In the genomic region with DNA sequence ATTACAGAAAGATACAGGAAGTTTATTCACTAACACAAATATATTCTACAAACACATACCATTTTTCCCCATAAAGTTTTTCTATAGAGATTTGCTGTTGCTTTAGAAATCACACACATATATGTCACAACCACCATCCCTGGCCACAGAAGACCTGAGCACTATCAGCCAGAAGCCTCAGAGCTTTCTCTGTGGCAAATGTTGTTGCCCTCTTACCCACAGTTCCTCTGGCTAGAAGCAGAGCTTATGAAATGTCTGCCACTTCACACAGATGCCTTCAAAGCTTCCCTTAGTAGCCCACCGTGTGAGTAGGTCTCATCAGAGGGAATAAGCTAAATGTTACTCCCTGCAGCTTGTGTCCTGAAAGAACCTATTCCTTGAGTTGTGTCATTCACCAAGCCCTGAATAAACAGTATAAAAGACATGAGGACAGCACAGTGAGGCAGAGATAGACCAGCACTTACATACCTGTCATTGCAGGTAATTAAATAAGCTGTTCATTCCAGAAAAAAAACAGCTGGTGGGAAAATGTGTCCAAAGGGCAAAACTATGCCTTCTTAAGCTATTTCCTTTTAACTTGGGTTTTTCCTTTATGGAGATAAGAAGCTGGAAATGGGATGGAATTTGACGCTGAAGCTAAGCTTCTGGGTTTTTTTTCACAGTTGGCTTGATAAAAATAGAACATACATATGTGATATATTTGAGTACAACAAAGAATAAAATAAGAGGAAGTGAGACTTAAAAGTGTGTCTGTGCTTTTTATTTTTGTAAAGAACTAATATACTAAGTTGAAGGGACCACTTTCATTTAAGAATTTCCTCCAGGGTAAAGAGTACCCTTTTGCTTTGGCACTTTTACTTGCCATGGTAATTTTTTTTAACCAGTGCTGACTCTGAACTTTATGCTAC, we compare ENCODE assay signal across 1 cellular context.
TF ChIP-seq lines count a peak whose summit lies in the region.

No MANE protein-coding gene starts in this region.

TF ChIP-seq in GM12878, 131 proteins besides CTCF, POLR2A, EP300 and RAD21 (continued from another document and continues in another):
- TF ChIP-seq, protein P1, sequence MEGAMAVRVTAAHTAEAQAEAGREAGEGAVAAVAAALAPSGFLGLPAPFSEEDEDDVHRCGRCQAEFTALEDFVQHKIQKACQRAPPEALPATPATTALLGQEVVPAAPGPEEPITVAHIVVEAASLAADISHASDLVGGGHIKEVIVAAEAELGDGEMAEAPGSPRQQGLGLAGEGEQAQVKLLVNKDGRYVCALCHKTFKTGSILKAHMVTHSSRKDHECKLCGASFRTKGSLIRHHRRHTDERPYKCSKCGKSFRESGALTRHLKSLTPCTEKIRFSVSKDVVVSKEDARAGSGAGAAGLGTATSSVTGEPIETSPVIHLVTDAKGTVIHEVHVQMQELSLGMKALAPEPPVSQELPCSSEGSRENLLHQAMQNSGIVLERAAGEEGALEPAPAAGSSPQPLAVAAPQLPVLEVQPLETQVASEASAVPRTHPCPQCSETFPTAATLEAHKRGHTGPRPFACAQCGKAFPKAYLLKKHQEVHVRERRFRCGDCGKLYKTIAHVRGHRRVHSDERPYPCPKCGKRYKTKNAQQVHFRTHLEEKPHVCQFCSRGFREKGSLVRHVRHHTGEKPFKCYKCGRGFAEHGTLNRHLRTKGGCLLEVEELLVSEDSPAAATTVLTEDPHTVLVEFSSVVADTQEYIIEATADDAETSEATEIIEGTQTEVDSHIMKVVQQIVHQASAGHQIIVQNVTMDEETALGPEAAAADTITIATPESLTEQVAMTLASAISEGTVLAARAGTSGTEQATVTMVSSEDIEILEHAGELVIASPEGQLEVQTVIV (IDR thresholded peaks at IDR 0.05; ENCODE audit: borderline replicate concordance, partially characterized antibody): no peak
- TF ChIP-seq RFX5 (IDR thresholded peaks at IDR 0.05; ENCODE audit: low read depth, low read length) (no peak), BMI1 (IDR thresholded peaks at IDR 0.05; ENCODE audit: borderline replicate concordance) (no peak), CEBPZ (IDR thresholded peaks at IDR 0.05; ENCODE audit: low read depth, low read length) (no peak), FOXK2 (IDR thresholded peaks at IDR 0.05) (no peak), ATF7 (IDR thresholded peaks at IDR 0.05; ENCODE audit: low read depth) (peak; percentile 41; the same call in 1 of the 2 replicates), ETV6 (conservative IDR thresholded peaks at IDR 0.05 in 1 of 2, IDR thresholded peaks at IDR 0.05 in 1 of 2; ENCODE audit: borderline replicate concordance in 1 of 2, low read depth in 1 of 2) (no peak), TCF12 (IDR thresholded peaks at IDR 0.05; ENCODE audit: low read depth, low read length) (no peak), SUPT20H (IDR thresholded peaks at IDR 0.05; ENCODE audit: borderline replicate concordance, control insufficient read depth, low read depth, low read length) (no peak), SMAD1 (IDR thresholded peaks at IDR 0.05; ENCODE audit: low read depth, partially characterized antibody) (no peak), ZNF592 (IDR thresholded peaks at IDR 0.05) (no peak), DPF2 (IDR thresholded peaks at IDR 0.05) (peak; percentile 68; the same call in 1 of the 2 replicates), ZNF274 (IDR thresholded peaks at IDR 0.05; ENCODE audit: insufficient read depth, insufficient read length) (no peak), RUNX3 (IDR thresholded peaks at IDR 0.05; ENCODE audit: low read length) (peak; percentile 70), BRCA1 (IDR thresholded peaks at IDR 0.05; ENCODE audit: low read depth, low read length) (no peak), SIX5 (IDR thresholded peaks at IDR 0.05; ENCODE audit: low read depth, low read length, severe bottlenecking) (no peak), ESRRA (IDR thresholded peaks at IDR 0.05; ENCODE audit: low read length) (no peak), MYB (IDR thresholded peaks at IDR 0.05; ENCODE audit: borderline replicate concordance, low read depth, low read length) (no peak), HDAC6 (IDR thresholded peaks at IDR 0.05; ENCODE audit: unreplicated experiment) (no peak), NR2F1 (conservative IDR thresholded peaks at IDR 0.05) (no peak), ATF2 (IDR thresholded peaks at IDR 0.05; ENCODE audit: low read length) (peak; percentile 70; the same call in 1 of the 2 replicates), MTA2 (IDR thresholded peaks at IDR 0.05; ENCODE audit: low read depth) (peak; percentile 38; the same call in 1 of the 2 replicates), KLF5 (IDR thresholded peaks at IDR 0.05; ENCODE audit: partially characterized antibody) (no peak), PML (IDR thresholded peaks at IDR 0.05; ENCODE audit: low read length) (no peak), SP1 (IDR thresholded peaks at IDR 0.05; ENCODE audit: low read depth, low read length) (no peak), PKNOX1 (IDR thresholded peaks at IDR 0.05) (no peak), RELB (IDR thresholded peaks at IDR 0.05; ENCODE audit: low read depth) (0 out of 2 replicates have a peak, but pooled peaks have one; percentile 7), MAX (IDR thresholded peaks at IDR 0.05; ENCODE audit: low read depth, low read length) (no peak), NFYA (IDR thresholded peaks at IDR 0.05; ENCODE audit: borderline replicate concordance, low read depth, low read length) (no peak), MEF2A (IDR thresholded peaks at IDR 0.05; ENCODE audit: insufficient read depth, low read depth, low read length) (peak; percentile 94; the same call in 1 of the 2 replicates), SREBF1 (IDR thresholded peaks at IDR 0.05; ENCODE audit: low read length) (no peak), SPI1 (IDR thresholded peaks at IDR 0.05; ENCODE audit: borderline replicate concordance, insufficient read depth, low read depth, low read length) (peak; percentile 93), RELA (IDR thresholded peaks at IDR 0.05; ENCODE audit: borderline replicate concordance, partially characterized antibody) (no peak), POLR2AphosphoS2 (IDR thresholded peaks at IDR 0.05; ENCODE audit: low read depth, low read length) (no peak), MEF2B (IDR thresholded peaks at IDR 0.05; ENCODE audit: partially characterized antibody, poor library complexity, severe bottlenecking) (peak; percentile 83), YY1 (IDR thresholded peaks at IDR 0.05; ENCODE audit: low read depth, low read length) (0 out of 2 replicates have a peak, but pooled peaks have one; percentile 10), IKZF2 (IDR thresholded peaks at IDR 0.05) (peak; percentile 45 to 65), IKZF1 (conservative IDR thresholded peaks at IDR 0.05) (no peak; the same call in 1 of the 2 replicates)
- TF ChIP-seq, protein P2, sequence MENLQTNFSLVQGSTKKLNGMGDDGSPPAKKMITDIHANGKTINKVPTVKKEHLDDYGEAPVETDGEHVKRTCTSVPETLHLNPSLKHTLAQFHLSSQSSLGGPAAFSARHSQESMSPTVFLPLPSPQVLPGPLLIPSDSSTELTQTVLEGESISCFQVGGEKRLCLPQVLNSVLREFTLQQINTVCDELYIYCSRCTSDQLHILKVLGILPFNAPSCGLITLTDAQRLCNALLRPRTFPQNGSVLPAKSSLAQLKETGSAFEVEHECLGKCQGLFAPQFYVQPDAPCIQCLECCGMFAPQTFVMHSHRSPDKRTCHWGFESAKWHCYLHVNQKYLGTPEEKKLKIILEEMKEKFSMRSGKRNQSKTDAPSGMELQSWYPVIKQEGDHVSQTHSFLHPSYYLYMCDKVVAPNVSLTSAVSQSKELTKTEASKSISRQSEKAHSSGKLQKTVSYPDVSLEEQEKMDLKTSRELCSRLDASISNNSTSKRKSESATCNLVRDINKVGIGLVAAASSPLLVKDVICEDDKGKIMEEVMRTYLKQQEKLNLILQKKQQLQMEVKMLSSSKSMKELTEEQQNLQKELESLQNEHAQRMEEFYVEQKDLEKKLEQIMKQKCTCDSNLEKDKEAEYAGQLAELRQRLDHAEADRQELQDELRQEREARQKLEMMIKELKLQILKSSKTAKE (IDR thresholded peaks at IDR 0.05; ENCODE audit: low read depth, poor library complexity, severe bottlenecking): peak; percentile 36
- TF ChIP-seq, protein P3, sequence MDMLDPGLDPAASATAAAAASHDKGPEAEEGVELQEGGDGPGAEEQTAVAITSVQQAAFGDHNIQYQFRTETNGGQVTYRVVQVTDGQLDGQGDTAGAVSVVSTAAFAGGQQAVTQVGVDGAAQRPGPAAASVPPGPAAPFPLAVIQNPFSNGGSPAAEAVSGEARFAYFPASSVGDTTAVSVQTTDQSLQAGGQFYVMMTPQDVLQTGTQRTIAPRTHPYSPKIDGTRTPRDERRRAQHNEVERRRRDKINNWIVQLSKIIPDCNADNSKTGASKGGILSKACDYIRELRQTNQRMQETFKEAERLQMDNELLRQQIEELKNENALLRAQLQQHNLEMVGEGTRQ (IDR thresholded peaks at IDR 0.05; ENCODE audit: borderline replicate concordance, low read depth, low read length): no peak
